Comparison of ENCODE assay signal across 22 cellular contexts in genomic region chr4:121720109-121720508, GRCh38. TPM values are rescaled to one million over a fixed set of nuclear protein-coding genes. Genes with fewer than 3 reads are reported as not detected.
"Had no signal": no experiment of that assay in that cellular context is flagged by ENCODE, and none has a peak within 500 bp of the region (broad histone marks: within the 10 kb centered on the region; RNA-seq: fewer than 3 reads in every experiment).

No MANE protein-coding gene starts in this region.

- H3K4me2 ChIP-seq: neural progenitor cell had no signal

- H3K27me3 ChIP-seq: adrenal gland, heart left ventricle, neural progenitor cell, ovary, sigmoid colon, stomach, testis had no signal

- H3K9me3 ChIP-seq: adrenal gland, heart left ventricle, ovary, sigmoid colon, stomach, testis had no signal

- H3K27ac ChIP-seq: adrenal gland, epithelial cell of prostate, heart left ventricle, neural progenitor cell, ovary, sigmoid colon, stomach, testis had no signal

- H2AFZ ChIP-seq: neural progenitor cell had no signal

- FAIRE-seq: frontal cortex had no signal

- H3K36me3 ChIP-seq: adrenal gland, heart left ventricle, neural progenitor cell, ovary, sigmoid colon, stomach had no signal

- H3K9ac ChIP-seq: neural progenitor cell had no signal

- H3K4me3 ChIP-seq: adrenal gland, heart left ventricle, neural progenitor cell, ovary, sigmoid colon, stomach, testis had no signal

- DNase-seq: activated B cell treated with CpG ODN at 0.5 μM for 24 hours; activated CD4-positive, alpha-beta T cell treated with anti-CD3 and anti-CD28 coated beads for 48 hours; activated CD8-positive, alpha-beta T cell treated with anti-CD3 and anti-CD28 coated beads for 36 hours; activated effector memory CD4-positive, alpha-beta T cell treated with Interleukin-2 at 50 U/mL for 16 hours; activated T-cell treated with anti-CD3 and anti-CD28 coated beads, Interleukin-2, amount 50 U/mL, for 4 hours; adrenal gland; dermis blood vessel endothelial cell; heart left ventricle; immature natural killer cell; left cardiac atrium; naive B cell; ovary; sigmoid colon; stimulated activated CD4-positive, alpha-beta T cell treated with anti-CD3 and anti-CD28 coated beads, Interleukin-1b, Interleukin-23, amount 100 ng/mL, for 48 hours; stomach; T-helper 2 cell; testis had no signal

- ATAC-seq: activated CD8-positive, alpha-beta T cell treated with anti-CD3 and anti-CD28 coated beads for 36 hours; activated T-cell treated with anti-CD3 and anti-CD28 coated beads, Interleukin-2, amount 50 U/mL, for 4 hours; heart left ventricle; left cardiac atrium had no signal

- H3K4me1 ChIP-seq: adrenal gland, heart left ventricle, neural progenitor cell, stomach, testis had no signal

RNA-seq across cellular contexts. Expression of gene SMIM43, which starts 44.9 kb away (rescaled TPM):
- total RNA-seq: activated B cell treated with CpG ODN at 0.5 μM for 24 hours; activated CD8-positive, alpha-beta T cell treated with anti-CD3 and anti-CD28 coated beads for 36 hours; activated T-cell treated with anti-CD3 and anti-CD28 coated beads, Interleukin-2, amount 50 U/mL, for 4 hours; chondrocyte; left cardiac atrium; ureter had no signal
- polyA plus RNA-seq: immature natural killer cell had no signal
